ENCODE assay signal across 9 cellular contexts in the genomic region with DNA sequence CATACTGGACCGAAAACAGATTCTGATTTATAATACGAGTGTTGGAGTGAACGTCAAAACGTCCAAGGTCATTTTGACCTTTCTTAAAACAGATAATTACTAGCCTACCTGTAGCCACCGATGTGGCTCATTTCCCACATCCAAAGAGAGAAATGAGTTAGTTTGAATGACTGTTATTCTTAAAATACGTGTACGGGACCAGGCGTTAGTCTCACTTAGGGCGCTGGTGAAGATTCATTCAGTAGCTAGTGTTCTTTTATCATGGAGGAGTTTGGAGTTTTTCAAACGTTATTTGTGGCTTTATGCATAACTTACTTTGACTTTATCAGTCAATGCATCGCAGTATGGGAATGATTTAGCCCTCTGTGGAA. TPM values are rescaled to one million over a fixed set of nuclear protein-coding genes. Genes with fewer than 3 reads are reported as not detected.
A peak's percentile ranks its signal among the peaks of the same experiment; 100 is the strongest.
DNase-seq lines count a peak whose midpoint lies in the region; ATAC-seq and TF ChIP-seq lines count a peak whose summit lies in the region.
"Had no signal": no experiment of that assay in that cellular context is flagged by ENCODE, and none has a peak within 500 bp of the region (broad histone marks: within the 10 kb centered on the region; RNA-seq: fewer than 3 reads in every experiment).

No MANE protein-coding gene starts in this region.

- H3K9me3 ChIP-seq in stomach smooth muscle (ENCODE audit: control insufficient read depth in 2 of 2, low read length in 2 of 2), result no peaks in the 10 kb centered on the region

- no peaks in the 10 kb centered on the region for H3K36me3 ChIP-seq in stomach smooth muscle (ENCODE audit: control insufficient read depth in 2 of 2, insufficient read depth in 2 of 2, low read length in 2 of 2)

- ATAC-seq in HG02970 (IDR thresholded peaks at IDR 0.05; ENCODE audit: low FRiP score, unreplicated experiment), result no peak

- H3K27me3 Mint-ChIP-seq in activated naive CD8-positive, alpha-beta T cell treated with anti-CD3 and anti-CD28 coated beads for 36 hours, result peaks cover 36% of the 10 kb centered on the region

- H3K36me3 Mint-ChIP-seq in activated naive CD8-positive, alpha-beta T cell treated with anti-CD3 and anti-CD28 coated beads for 36 hours, result no peaks in the 10 kb centered on the region

- no peak for DNase-seq in HFF-Myc (ENCODE audit: extremely low read depth, low read depth)
- no peak for DNase-seq in activated naive CD8-positive, alpha-beta T cell treated with anti-CD3 and anti-CD28 coated beads for 36 hours
- peak; percentile 17 for DNase-seq in inferior parietal cortex (ENCODE audit: extremely low spot score)
- no peak for DNase-seq in NOMO-1 (lab: John Stamatoyannopoulos, UW; ENCODE audit: unreplicated experiment in 2 of 2)
- DNase-seq in NCI-H526 treated with DMSO at 0.1 percent for 48 hours (lab: John Stamatoyannopoulos, UW), result no peak
- DNase-seq: activated naive CD4-positive, alpha-beta T cell treated with anti-CD3 and anti-CD28 coated beads, Interleukin-2, amount 50 U/mL, for 16 hours; MM.1S had no signal

- no peaks in the 10 kb centered on the region for H3K9me3 Mint-ChIP-seq in activated naive CD8-positive, alpha-beta T cell treated with anti-CD3 and anti-CD28 coated beads for 36 hours

- H3K27ac ChIP-seq in stomach smooth muscle (ENCODE audit: low read length), result no peak overlapping the region

- TF ChIP-seq CTCF in HFF-Myc (IDR thresholded peaks at IDR 0.05; ENCODE audit: low read depth, low read length, missing control alignments), result no peak

- H3K4me1 Mint-ChIP-seq in activated naive CD8-positive, alpha-beta T cell treated with anti-CD3 and anti-CD28 coated beads for 36 hours, result peaks cover 6% of the 10 kb centered on the region

- peak overlapping the region; percentile 63 for H3K4me3 Mint-ChIP-seq in activated naive CD8-positive, alpha-beta T cell treated with anti-CD3 and anti-CD28 coated beads for 36 hours

- no peak overlapping the region for H3K27ac Mint-ChIP-seq in activated naive CD8-positive, alpha-beta T cell treated with anti-CD3 and anti-CD28 coated beads for 36 hours

- H3K27me3 ChIP-seq in stomach smooth muscle (ENCODE audit: control insufficient read depth in 1 of 2, insufficient read depth in 2 of 2, low read length in 2 of 2), result peaks cover 2 to 7% of the 10 kb centered on the region in 2 donors

- H3K4me3 ChIP-seq in HFF-Myc (replicated peaks; ENCODE audit: low read depth, low read length) (peak overlapping the region; percentile 86), stomach smooth muscle (ENCODE audit: low read length in 2 of 2) (peak overlapping the region; percentile 36 to 74)

- H3K9ac ChIP-seq in stomach smooth muscle (ENCODE audit: low read length in 2 of 2), result no peak overlapping the region

- peaks cover 4% of the 10 kb centered on the region for H3K4me1 ChIP-seq in stomach smooth muscle (ENCODE audit: control insufficient read depth, insufficient read depth, low read length)

RNA-seq across cellular contexts. Expression of a gene that starts 1.4 kb away (rescaled TPM):
- total RNA-seq in activated naive CD8-positive, alpha-beta T cell treated with anti-CD3 and anti-CD28 coated beads for 36 hours, result under 1 TPM in 1 of 2 experiments, not detected in 1; 0.04 TPM
